ENCODE assay signal across 17 cellular contexts in the genomic region with DNA sequence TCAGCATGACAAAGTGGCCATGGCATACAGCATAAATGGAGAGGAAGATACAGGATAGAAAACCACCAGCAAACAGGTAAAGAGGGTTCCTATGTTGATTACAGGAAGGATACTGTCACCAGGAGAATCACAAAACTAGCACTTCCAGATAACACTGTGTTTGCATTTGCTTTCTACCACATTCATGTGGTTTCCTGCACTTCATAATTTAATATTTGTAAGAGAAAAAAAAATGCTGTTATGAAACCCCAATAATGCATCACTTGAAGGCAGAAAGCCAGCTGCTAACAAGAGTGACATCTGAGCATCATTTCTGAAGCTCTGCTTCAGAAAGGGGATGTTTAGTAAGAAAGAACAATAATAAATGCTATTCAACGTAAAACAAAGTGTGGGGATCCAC.
DNase-seq lines count a peak whose midpoint lies in the region; ATAC-seq and TF ChIP-seq lines count a peak whose summit lies in the region.
"Had no signal": no experiment of that assay in that cellular context is flagged by ENCODE, and none has a peak within 500 bp of the region (broad histone marks: within the 10 kb centered on the region; RNA-seq: fewer than 3 reads in every experiment).

No MANE protein-coding gene starts in this region.

- H3K4me1 ChIP-seq in CD8-positive, alpha-beta memory T cell (ENCODE audit: insufficient read depth, low read length) = peaks cover 69% of the 10 kb centered on the region
- H3K4me1 ChIP-seq in aorta (ENCODE audit: control insufficient read depth in 1 of 2, insufficient read depth in 2 of 2, low read length in 2 of 2) = peaks cover 0 to 1% of the 10 kb centered on the region in 2 donors
- H3K4me1 ChIP-seq: esophagus muscularis mucosa had no signal

- H3K36me3 ChIP-seq in CD8-positive, alpha-beta memory T cell (ENCODE audit: insufficient read depth, low read length) = no peaks in the 10 kb centered on the region
- H3K36me3 ChIP-seq in aorta (ENCODE audit: control insufficient read depth in 1 of 2, insufficient read depth in 2 of 2, low read length in 1 of 2) = peaks cover 0 to 5% of the 10 kb centered on the region in 2 donors

- intact Hi-C loops in aorta (cut with DNase I) = no loop called here

- peaks cover 7 to 29% (median 8%) of the 10 kb centered on the region in 3 donors for H3K36me3 Mint-ChIP-seq in CD8-positive, alpha-beta memory T cell
- H3K36me3 Mint-ChIP-seq in T-helper 1 cell treated with Interleukin-12 subunit alpha and Interleukin-12 subunit beta and Interleukin-4 antibody, amounts not matched to agents 30 μg/mL and 1 μg/mL, for 36 hours (ENCODE audit: low read depth) = peaks cover 34% of the 10 kb centered on the region

- 77 to 82% methylated on average over 1 of the region's 1 CpG for WGBS in aorta, 2 donors

- H3K27ac Mint-ChIP-seq in CD8-positive, alpha-beta memory T cell = peak overlapping the region; percentile 80 to 99 (median 95)
- peak overlapping the region; percentile 92 for H3K27ac Mint-ChIP-seq in T-helper 1 cell treated with Interleukin-12 subunit alpha and Interleukin-12 subunit beta and Interleukin-4 antibody, amounts not matched to agents 30 μg/mL and 1 μg/mL, for 36 hours

- POLR2A ChIA-PET in CD8-positive, alpha-beta memory T cell (lab: Charles Lee) = interaction anchor here (1.0 kb wide), 2 partner anchors 41 to 105 kb away, joined by 3 to 12 read pairs; no protein-coding TSS in a partner anchor
- POLR2A ChIA-PET in GM10248 (lab: Yijun Ruan, JAX) = no interaction called here

- H3K27ac ChIP-seq in CD8-positive, alpha-beta memory T cell (ENCODE audit: low read depth, low read length) = no peak overlapping the region
- H3K27ac ChIP-seq in coronary artery (no peak overlapping the region), aorta (ENCODE audit: low read depth in 1 of 2, low read length in 2 of 2) (no peak overlapping the region)
- H3K27ac ChIP-seq: body of pancreas, esophagus muscularis mucosa, RWPE1 had no signal

- no peaks in the 10 kb centered on the region for H3K27me3 ChIP-seq in CD8-positive, alpha-beta memory T cell (ENCODE audit: insufficient read depth, low read length, poor library complexity, severe bottlenecking)
- no peaks in the 10 kb centered on the region for H3K27me3 ChIP-seq in aorta (ENCODE audit: control insufficient read depth in 1 of 2, insufficient read depth in 2 of 2, low read length in 1 of 2)
- H3K27me3 ChIP-seq: body of pancreas, esophagus muscularis mucosa had no signal

- no peaks in the 10 kb centered on the region for H3K9me3 Mint-ChIP-seq in CD8-positive, alpha-beta memory T cell
- no peaks in the 10 kb centered on the region for H3K9me3 Mint-ChIP-seq in T-helper 1 cell treated with Interleukin-12 subunit alpha and Interleukin-12 subunit beta and Interleukin-4 antibody, amounts not matched to agents 30 μg/mL and 1 μg/mL, for 36 hours

- peak in 2 of 5 donors; percentile 48 to 72 for DNase-seq in CD8-positive, alpha-beta memory T cell
- peak; percentile 15 for DNase-seq in effector CD4-positive, alpha-beta T cell
- DNase-seq in GM10248 (ENCODE audit: extremely low spot score) (no peak), coronary artery (ENCODE audit: low spot score) (no peak), aorta (no peak), islet precursor cell (no peak)
- DNase-seq: activated CD4-positive, CD25-positive, alpha-beta regulatory T cell treated with anti-CD3 and anti-CD28 coated beads, Interleukin-2, amount 50 U/mL, for 72 hours; activated effector memory CD4-positive, alpha-beta T cell treated with anti-CD3 and anti-CD28 coated beads, Interleukin-2, amount 50 U/mL, for 16 hours; AML-193; body of pancreas; mesenchymal stem cell; NCI-H2107; retina had no signal

- peaks cover 77 to 90% (median 85%) of the 10 kb centered on the region in 3 donors for H3K4me1 Mint-ChIP-seq in CD8-positive, alpha-beta memory T cell
- H3K4me1 Mint-ChIP-seq in T-helper 1 cell treated with Interleukin-12 subunit alpha and Interleukin-12 subunit beta and Interleukin-4 antibody, amounts not matched to agents 30 μg/mL and 1 μg/mL, for 36 hours (ENCODE audit: low read depth) = peaks cover 82% of the 10 kb centered on the region

- ATAC-seq in GM21423 (IDR thresholded peaks at IDR 0.05; ENCODE audit: unreplicated experiment) = peak; percentile 38
- no peak for ATAC-seq in aorta (ENCODE audit: low FRiP score)
- ATAC-seq: body of pancreas had no signal

- H3K9me3 ChIP-seq in CD8-positive, alpha-beta memory T cell (ENCODE audit: low read length) = no peaks in the 10 kb centered on the region
- H3K9me3 ChIP-seq in aorta (ENCODE audit: control insufficient read depth, low read length) = no peaks in the 10 kb centered on the region
- H3K9me3 ChIP-seq: body of pancreas, esophagus muscularis mucosa had no signal

- H3K4me3 ChIP-seq in CD8-positive, alpha-beta memory T cell (ENCODE audit: low read length) = no peak overlapping the region
- H3K4me3 ChIP-seq in coronary artery = no peak overlapping the region
- no peak overlapping the region for H3K4me3 ChIP-seq in aorta (ENCODE audit: low read length in 2 of 2)
- H3K4me3 ChIP-seq: body of pancreas, esophagus muscularis mucosa had no signal

- peak overlapping the region; percentile 29 to 86 (median 70) for H3K4me3 Mint-ChIP-seq in CD8-positive, alpha-beta memory T cell
- peak overlapping the region; percentile 10 for H3K4me3 Mint-ChIP-seq in T-helper 1 cell treated with Interleukin-12 subunit alpha and Interleukin-12 subunit beta and Interleukin-4 antibody, amounts not matched to agents 30 μg/mL and 1 μg/mL, for 36 hours

- H3K27me3 Mint-ChIP-seq in CD8-positive, alpha-beta memory T cell = no peaks in the 10 kb centered on the region
- no peaks in the 10 kb centered on the region for H3K27me3 Mint-ChIP-seq in T-helper 1 cell treated with Interleukin-12 subunit alpha and Interleukin-12 subunit beta and Interleukin-4 antibody, amounts not matched to agents 30 μg/mL and 1 μg/mL, for 36 hours (ENCODE audit: low read depth)

- no peak for TF ChIP-seq CTCF in GM10248 (IDR thresholded peaks at IDR 0.05; ENCODE audit: control extremely low read depth, extremely low read depth, low read depth, missing control alignments)
- no peak for TF ChIP-seq CTCF in coronary artery (IDR thresholded peaks at IDR 0.05)

- CTCF ChIA-PET in CD8-positive, alpha-beta memory T cell (lab: Charles Lee) = interaction anchor here (1.1 to 1.5 kb wide), 3 partner anchors 12 to 110 kb away, joined by 3 to 6 read pairs (median 4); no protein-coding TSS in a partner anchor
- CTCF ChIA-PET in GM10248 (lab: Yijun Ruan, JAX) = interaction anchor here (1.2 kb wide), 1 partner anchor 9 kb away, joined by 3 read pairs; no protein-coding TSS in a partner anchor
